ENCODE assay signal across 19 cellular contexts in genomic region chr19:29590278-29590677, GRCh38. TPM values are rescaled to one million over a fixed set of nuclear protein-coding genes. Genes with fewer than 3 reads are reported as not detected.
DNase-seq lines count a peak whose midpoint lies in the region; ATAC-seq and TF ChIP-seq lines count a peak whose summit lies in the region.
"Had no signal": no experiment of that assay in that cellular context is flagged by ENCODE, and none has a peak within 500 bp of the region (broad histone marks: within the 10 kb centered on the region; RNA-seq: fewer than 3 reads in every experiment).

No MANE protein-coding gene starts in this region.

- no peak overlapping the region for H2BK15ac ChIP-seq in mesendoderm (replicated peaks; ENCODE audit: low read depth)

- H3K27me3 Mint-ChIP-seq in WTC11 (ENCODE audit: low read depth), result peaks cover 40% of the 10 kb centered on the region

- no peak overlapping the region for H3K4ac ChIP-seq in mesendoderm (ENCODE audit: low read depth, low read length)

- no peaks in the 10 kb centered on the region for H3K79me1 ChIP-seq in mesendoderm (ENCODE audit: low read length)

- no peak overlapping the region for H2BK5ac ChIP-seq in mesendoderm (ENCODE audit: low read length)

- H3K4me2 ChIP-seq in mesendoderm (ENCODE audit: low read length), result no peak overlapping the region

- no peaks in the 10 kb centered on the region for H3K36me3 Mint-ChIP-seq in WTC11

- TF ChIP-seq CTCF in WTC11 (IDR thresholded peaks at IDR 0.05), result no peak
- TF ChIP-seq CTCF in psoas muscle (IDR thresholded peaks at IDR 0.05), result no peak

- DNase-seq in DMS79 treated with DMSO at 0.1 percent for 48 hours (lab: John Stamatoyannopoulos, UW) (peak; percentile 5), DMS79 (lab: John Stamatoyannopoulos, UW) (no peak), ELF-1 (ENCODE audit: low read depth, low spot score) (peak; percentile 37), WTC11 (ENCODE audit: low spot score) (no peak), mesendoderm (peak; percentile 27), SHP77 (lab: John Stamatoyannopoulos, UW) (no peak), psoas muscle (no peak), NK-92 (lab: John Stamatoyannopoulos, UW; ENCODE audit: unreplicated experiment) (no peak)
- DNase-seq: 8988T, EL, HCEC 1CT, Kasumi-1, MG63, NCI-H1048, NCI-H146, NCI-H2029 treated with DMSO at 0.1 percent for 48 hours, NCI-H524, SW 1271 had no signal

- no peak overlapping the region for H3K18ac ChIP-seq in mesendoderm (ENCODE audit: low read length)

- no peak overlapping the region for H3K4me3 ChIP-seq in mesendoderm (ENCODE audit: low read length)
- no peak overlapping the region for H3K4me3 ChIP-seq in psoas muscle
- H3K4me3 ChIP-seq: MG63 had no signal

- H3K27ac Mint-ChIP-seq in WTC11, result no peak overlapping the region

- no peaks in the 10 kb centered on the region for H3K36me3 ChIP-seq in mesendoderm (ENCODE audit: control insufficient read depth, insufficient read depth, low read length)
- no peaks in the 10 kb centered on the region for H3K36me3 ChIP-seq in psoas muscle (ENCODE audit: insufficient read depth in 1 of 2, low read depth in 1 of 2)
- H3K36me3 ChIP-seq: MG63 had no signal

- POLR2A ChIA-PET in WTC11 (lab: Charles Lee), result no interaction called here

- no peak overlapping the region for H2AK5ac ChIP-seq in mesendoderm (ENCODE audit: low read length)

- H3K23ac ChIP-seq in mesendoderm (ENCODE audit: low read length), result no peak overlapping the region

- no peak overlapping the region for H3K56ac ChIP-seq in mesendoderm (ENCODE audit: low read length)

- intact Hi-C loops in psoas muscle (cut with DNase I), result no loop called here

- WGBS in mesendoderm (ENCODE audit: extremely low coverage, insufficient coverage, low lambda C conversion rate), result no CpG with 5 or more reads among the region's 5 CpGs
- 41 to 47% (median 44%) methylated on average over 5 of the region's 5 CpGs for WGBS in psoas muscle, 3 donors

- H4K5ac ChIP-seq in mesendoderm (ENCODE audit: low read length), result no peak overlapping the region

- H3K9me3 Mint-ChIP-seq in WTC11, result peaks cover 14% of the 10 kb centered on the region

- CTCF ChIA-PET in WTC11 (lab: Charles Lee), result interaction anchor here (1.0 kb wide), 1 partner anchor 62 kb away, joined by 3 read pairs; no protein-coding TSS in a partner anchor

- H3K4me1 ChIP-seq in mesendoderm (ENCODE audit: control insufficient read depth, low read depth, low read length) (no peaks in the 10 kb centered on the region), psoas muscle (no peaks in the 10 kb centered on the region)

- peaks cover 1% of the 10 kb centered on the region for H3K4me1 Mint-ChIP-seq in WTC11

- no peaks in the 10 kb centered on the region for H3K79me2 ChIP-seq in mesendoderm (ENCODE audit: control insufficient read depth, insufficient read depth, low read length)

- ATAC-seq in WTC11 (peak; percentile 60), psoas muscle (no peak)
- ATAC-seq: Panc1 had no signal

- no peak overlapping the region for H3K9ac ChIP-seq in mesendoderm (ENCODE audit: low read length)

- peaks cover 2% of the 10 kb centered on the region for H3K9me3 ChIP-seq in psoas muscle
- H3K9me3 ChIP-seq: MG63 had no signal

- H4K8ac ChIP-seq in mesendoderm (ENCODE audit: low read depth, low read length), result no peak overlapping the region

- no peak overlapping the region for H2BK120ac ChIP-seq in mesendoderm (ENCODE audit: low read depth, low read length)

- no peak overlapping the region for H3K4me3 Mint-ChIP-seq in WTC11

- H3K27me3 ChIP-seq in mesendoderm (ENCODE audit: insufficient read depth, low read length, poor library complexity), result no peaks in the 10 kb centered on the region
- peaks cover 0 to 61% (median 1%) of the 10 kb centered on the region in 3 donors for H3K27me3 ChIP-seq in psoas muscle (ENCODE audit: insufficient read depth in 3 of 3, low read length in 2 of 3)

- H3K27ac ChIP-seq in mesendoderm (ENCODE audit: low read depth, low read length), result no peak overlapping the region
- H3K27ac ChIP-seq in psoas muscle, result no peak overlapping the region

TF ChIP-seq in WTC11, 78 proteins besides CTCF, POLR2A, EP300 and RAD21:
- no peak for TF ChIP-seq ERG (CRISPR knock-in tag; IDR thresholded peaks at IDR 0.05)
- no peak for TF ChIP-seq ZNF423 (CRISPR knock-in tag; IDR thresholded peaks at IDR 0.05)
- TF ChIP-seq MYBL2 (CRISPR knock-in tag; IDR thresholded peaks at IDR 0.05), result no peak

RNA-seq across cellular contexts. Expression of gene POP4, which starts 15.8 kb away (rescaled TPM):
- total RNA-seq in WTC11 (2021) (45.1 to 52.9 TPM (median 46.7 TPM) in 3 replicates), psoas muscle (10 to 100 TPM; 45.3 to 70.3 (median 47.9) TPM)
- polyA plus RNA-seq in mesendoderm (2013, experiment 1 of 2), result 64.2 TPM
- 63.7 TPM for polyA plus RNA-seq in mesendoderm (2013, experiment 2 of 2)
- 100 to 1,000 TPM in 1 of 3 donors, 10 to 100 TPM in 2; 63.9 to 144 (median 97.3) TPM for polyA plus RNA-seq in psoas muscle

Comparison
In these comparisons a context has a peak if more than half of its experiments do, and no peak if none do; other contexts are left out.
1. DNase-seq: peak in DMS79 treated with DMSO at 0.1 percent for 48 hours (single experiment), ELF-1 (single experiment) and mesendoderm (single experiment); none in DMS79 (single experiment), WTC11 (single experiment), SHP77 (0 of 2), psoas muscle (0 of 2) and NK-92 (single experiment).